Comparison of ENCODE assay signal across 3 cellular contexts in the genomic region with DNA sequence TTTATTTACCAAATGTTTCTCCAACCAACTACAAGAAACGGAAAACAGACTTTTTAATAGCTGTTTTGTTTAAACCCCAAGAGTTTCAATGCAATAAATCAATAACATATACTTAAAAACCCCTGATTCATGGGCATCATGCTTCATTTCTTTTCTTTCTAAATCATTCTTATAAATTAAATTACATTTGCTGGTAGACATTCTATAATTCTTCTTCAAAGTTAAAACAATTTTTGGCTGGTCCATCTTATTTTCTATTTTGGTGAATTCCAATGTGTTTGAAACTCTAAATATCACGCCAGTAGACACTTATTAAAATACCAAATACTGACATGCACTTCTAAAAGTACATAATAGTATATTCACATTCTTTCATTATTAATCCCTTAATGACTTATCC.
"Had no signal": no experiment of that assay in that cellular context is flagged by ENCODE, and none has a peak within 500 bp of the region (broad histone marks: within the 10 kb centered on the region; RNA-seq: fewer than 3 reads in every experiment).

No MANE protein-coding gene starts in this region.

- DNase-seq: GDM1, GF-D8 had no signal

- H3K4me3 ChIP-seq: GM12878 had no signal

- ATAC-seq: GM12878 had no signal
